1 cellular context compared by ENCODE assay signal in genomic region chr6:83861077-83861476, GRCh38.
TF ChIP-seq lines count a peak whose summit lies in the region.

No MANE protein-coding gene starts in this region.

TF ChIP-seq in IMR-90, 13 proteins besides CTCF, POLR2A, EP300 and RAD21:
- no peak for TF ChIP-seq BHLHE40 (IDR thresholded peaks at IDR 0.05; ENCODE audit: low read depth, low read length)
- peak; percentile 61 for TF ChIP-seq CEBPB (IDR thresholded peaks at IDR 0.05; ENCODE audit: low read depth, low read length)
- no peak for TF ChIP-seq RFX5 (IDR thresholded peaks at IDR 0.05; ENCODE audit: low read depth, low read length)
- TF ChIP-seq CHD1 (IDR thresholded peaks at IDR 0.05; ENCODE audit: low read depth, low read length): no peak
- no peak for TF ChIP-seq NFE2L2 (IDR thresholded peaks at IDR 0.05; ENCODE audit: low read depth, low read length)
